11 cellular contexts compared by ENCODE assay signal in the genomic region with DNA sequence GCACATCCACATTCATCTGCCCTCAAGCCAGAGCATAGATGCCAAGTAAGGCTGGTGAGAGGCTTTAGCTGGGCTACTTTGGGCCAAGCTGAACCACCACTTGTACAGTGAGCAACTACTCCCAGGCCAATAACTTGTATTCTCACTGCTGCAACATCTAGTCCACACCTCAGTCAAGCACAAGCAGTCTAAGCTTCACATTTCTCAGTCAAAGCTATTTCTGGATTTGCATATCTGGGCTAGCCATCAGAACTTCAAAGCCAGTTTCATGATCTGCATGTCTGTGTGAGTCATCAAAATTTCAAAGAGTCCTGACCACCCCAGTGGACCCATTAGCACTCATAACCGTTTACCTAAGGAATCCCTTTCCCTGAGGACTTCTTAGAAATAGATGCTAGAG.
DNase-seq lines count a peak whose midpoint lies in the region; ATAC-seq and TF ChIP-seq lines count a peak whose summit lies in the region.
"Had no signal": no experiment of that assay in that cellular context is flagged by ENCODE, and none has a peak within 500 bp of the region (broad histone marks: within the 10 kb centered on the region; RNA-seq: fewer than 3 reads in every experiment).

No MANE protein-coding gene starts in this region.

- H4K20me1 ChIP-seq in HCT116 (ENCODE audit: insufficient read depth) = no peaks in the 10 kb centered on the region

- H3K27me3 ChIP-seq in HCT116 (ENCODE audit: insufficient read depth, low read length) = no peaks in the 10 kb centered on the region
- no peaks in the 10 kb centered on the region for H3K27me3 ChIP-seq in NT2/D1 (ENCODE audit: insufficient read depth, insufficient read length)
- H3K27me3 ChIP-seq: tibial artery had no signal

- no peak for TF ChIP-seq RAD21 in HCT116 (IDR thresholded peaks at IDR 0.05; ENCODE audit: low read depth)

- H3K9ac ChIP-seq in HCT116 (ENCODE audit: low read length) (no peak overlapping the region), NT2/D1 (ENCODE audit: insufficient read length, low read depth) (no peak overlapping the region)

- BruUV-seq in HCT116 (replicated peaks; lab: Mats Ljungman, UMichigan) = no TSS peak

- peak overlapping the region; percentile 37 for H3K4me2 ChIP-seq in HCT116 (ENCODE audit: low read length)

- H3K9me3 ChIP-seq in HCT116 (ENCODE audit: control insufficient read depth in 1 of 2, insufficient read depth in 1 of 2, low read depth in 1 of 2, low read length in 2 of 2) (no peaks in the 10 kb centered on the region), NT2/D1 (ENCODE audit: insufficient read depth, low read length) (no peaks in the 10 kb centered on the region)
- H3K9me3 ChIP-seq: tibial artery had no signal

- CTCF ChIA-PET in HCT116 (lab: Charles Lee) = no interaction called here

- TF ChIP-seq POLR2A in HCT116 (IDR thresholded peaks at IDR 0.05; ENCODE audit: borderline replicate concordance, extremely low read depth, insufficient read depth, insufficient read length) = no peak

- H3K4me3 ChIP-seq in HCT116 (replicated peaks in 1 of 2; ENCODE audit: low read depth in 1 of 2, low read length in 2 of 2) = no peak overlapping the region
- H3K4me3 ChIP-seq in NT2/D1 (ENCODE audit: insufficient read length, low read depth) = no peak overlapping the region
- H3K4me3 ChIP-seq: lung, tibial artery had no signal

- H3K36me3 ChIP-seq in HCT116 (ENCODE audit: control insufficient read depth in 1 of 2, insufficient read depth in 2 of 2, low read length in 2 of 2) = peaks cover 0 to 2% of the 10 kb centered on the region in 2 experiments; a peak in 1 of 4 replicates
- peaks cover 83% of the 10 kb centered on the region for H3K36me3 ChIP-seq in NT2/D1 (ENCODE audit: insufficient read depth, insufficient read length, low read length)

- ATAC-seq in HCT116 = peak; percentile 72
- ATAC-seq in left ventricle myocardium superior = peak; percentile 53
- ATAC-seq in HG02623 (IDR thresholded peaks at IDR 0.05; ENCODE audit: unreplicated experiment) = no peak

- no peaks in the 10 kb centered on the region for H3K36me3 Mint-ChIP-seq in activated CD4-positive, alpha-beta T cell treated with anti-CD3 and anti-CD28 coated beads, Interleukin-2, amount 10 ng/mL, durations not matched to agents 24 days and 14 days (ENCODE audit: low read depth)

- H3K79me2 ChIP-seq in HCT116 (ENCODE audit: insufficient read depth, low read length) = no peaks in the 10 kb centered on the region

- H3K4me1 Mint-ChIP-seq in activated CD4-positive, alpha-beta T cell treated with anti-CD3 and anti-CD28 coated beads, Interleukin-2, amount 10 ng/mL, durations not matched to agents 24 days and 14 days = no peaks in the 10 kb centered on the region
- H3K4me1 Mint-ChIP-seq: CD14-positive monocyte had no signal

- H3K27me3 Mint-ChIP-seq in activated CD4-positive, alpha-beta T cell treated with anti-CD3 and anti-CD28 coated beads, Interleukin-2, amount 10 ng/mL, durations not matched to agents 24 days and 14 days = no peaks in the 10 kb centered on the region

- H3K27ac ChIP-seq in HCT116 (ENCODE audit: low read depth, low read length) = no peak overlapping the region

- peak; percentile 51 for DNase-seq in ELF-1 (ENCODE audit: low read depth, low spot score)
- DNase-seq in HCT116 (ENCODE audit: low read depth, low spot score) = no peak
- DNase-seq in NT2/D1 (ENCODE audit: low read depth, low spot score) = peak; percentile 65
- DNase-seq in left ventricle myocardium superior = no peak
- no peak for DNase-seq in NCI-H1092 treated with DMSO at 0.1 percent for 48 hours (lab: John Stamatoyannopoulos, UW)
- no peak for DNase-seq in activated CD4-positive, alpha-beta T cell treated with anti-CD3 and anti-CD28 coated beads for 1 hour
- no peak for DNase-seq in activated CD4-positive, alpha-beta T cell treated with anti-CD3 and anti-CD28 coated beads, Interleukin-2, amount 10 ng/mL, durations not matched to agents 24 days and 14 days
- DNase-seq: tibial artery had no signal

- H2AFZ ChIP-seq in HCT116 (ENCODE audit: low read depth, low read length, poor library complexity, severe bottlenecking) = no peak overlapping the region

- no peaks in the 10 kb centered on the region for H3K9me3 Mint-ChIP-seq in activated CD4-positive, alpha-beta T cell treated with anti-CD3 and anti-CD28 coated beads, Interleukin-2, amount 10 ng/mL, durations not matched to agents 24 days and 14 days
- H3K9me3 Mint-ChIP-seq: CD14-positive monocyte had no signal

- intact Hi-C loops in HCT116 (cut with micrococcal nuclease) = no loop called here
- intact Hi-C loops in left ventricle myocardium superior (cut with micrococcal nuclease) = loop anchor here (10.0 kb wide), 1 partner anchor 97 kb away; no protein-coding TSS in a partner anchor
- intact Hi-C loops in activated CD4-positive, alpha-beta T cell treated with anti-CD3 and anti-CD28 coated beads, Interleukin-2, amount 10 ng/mL, durations not matched to agents 24 days and 14 days (cut with micrococcal nuclease) = no loop called here

- H3K4me1 ChIP-seq in HCT116 (ENCODE audit: control insufficient read depth in 1 of 2, insufficient read depth in 2 of 2, low read length in 2 of 2) (peaks cover 6 to 13% of the 10 kb centered on the region in 2 experiments; a peak in 3 of 4 replicates), NT2/D1 (ENCODE audit: insufficient read depth, insufficient read length) (peaks cover 4% of the 10 kb centered on the region)

- no peaks in the 10 kb centered on the region for H3K9me2 ChIP-seq in HCT116 (ENCODE audit: insufficient read depth)

- no peak for TF ChIP-seq CTCF in HCT116 (IDR thresholded peaks at IDR 0.05 in 2 of 3, conservative IDR thresholded peaks at IDR 0.05 in 1 of 3; ENCODE audit: borderline replicate concordance in 1 of 3, insufficient read depth in 1 of 3, low read depth in 2 of 3, low read length in 2 of 3)

- POLR2A ChIA-PET in HCT116 (lab: Charles Lee) = no interaction called here

- no peak overlapping the region for H3K4me3 Mint-ChIP-seq in activated CD4-positive, alpha-beta T cell treated with anti-CD3 and anti-CD28 coated beads, Interleukin-2, amount 10 ng/mL, durations not matched to agents 24 days and 14 days
- H3K4me3 Mint-ChIP-seq: CD14-positive monocyte had no signal

- RAD21 ChIA-PET in HCT116 (lab: Charles Lee; ENCODE audit: low non-redundant PET in 1 of 2, low total read pairs in 2 of 2, uncharacterized antibody in 2 of 2, unreplicated experiment in 2 of 2) = no interaction called here

- H3K27ac Mint-ChIP-seq in activated CD4-positive, alpha-beta T cell treated with anti-CD3 and anti-CD28 coated beads, Interleukin-2, amount 10 ng/mL, durations not matched to agents 24 days and 14 days = no peak overlapping the region
- H3K27ac Mint-ChIP-seq: CD14-positive monocyte had no signal

TF ChIP-seq in HCT116, 20 proteins besides CTCF, POLR2A, EP300 and RAD21:
- TF ChIP-seq FOSL1 (IDR thresholded peaks at IDR 0.05; ENCODE audit: low read depth) = 0 out of 2 replicates have a peak, but pooled peaks have one; percentile 20
- no peak for TF ChIP-seq JUND (IDR thresholded peaks at IDR 0.05)
- peak; percentile 91 for TF ChIP-seq TCF7L2 (IDR thresholded peaks at IDR 0.05; ENCODE audit: borderline replicate concordance, extremely low read depth, insufficient read depth, insufficient read length)

Comparison
In these comparisons a context has a peak if more than half of its experiments do, and no peak if none do; other contexts are left out.
1. DNase-seq: peak in ELF-1 (single experiment) and NT2/D1 (single experiment); none in HCT116 (single experiment), left ventricle myocardium superior (single experiment), NCI-H1092 treated with DMSO at 0.1 percent for 48 hours (single experiment), activated CD4-positive, alpha-beta T cell treated with anti-CD3 and anti-CD28 coated beads for 1 hour (single experiment) and activated CD4-positive, alpha-beta T cell treated with anti-CD3 and anti-CD28 coated beads, Interleukin-2, amount 10 ng/mL, durations not matched to agents 24 days and 14 days (single experiment).